In the genomic region with DNA sequence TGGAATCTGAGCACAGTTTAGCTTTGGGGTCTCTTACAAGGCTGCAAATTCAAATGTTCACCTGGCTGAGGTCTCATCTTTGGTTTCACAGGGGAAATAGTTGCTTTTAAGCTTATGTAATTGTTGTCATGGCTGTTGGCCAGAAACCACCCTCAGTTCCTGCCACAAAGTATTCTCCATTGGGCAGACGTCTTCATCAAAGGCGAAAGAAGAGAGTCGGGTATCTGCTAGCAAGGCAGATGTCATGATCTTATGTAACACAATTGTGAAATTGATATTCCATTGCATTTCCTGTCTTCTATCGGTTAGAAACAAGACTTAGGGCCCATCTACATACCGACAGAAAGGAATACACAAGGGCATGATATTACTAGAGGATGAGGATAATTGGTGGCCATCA, we compare ENCODE assay signal across 28 cellular contexts.
"Had no signal": no experiment of that assay in that cellular context is flagged by ENCODE, and none has a peak within 500 bp of the region (broad histone marks: within the 10 kb centered on the region; RNA-seq: fewer than 3 reads in every experiment).

No MANE protein-coding gene starts in this region.

- H3K4me1 ChIP-seq: esophagus muscularis mucosa, foreskin keratinocyte, gastrocnemius medialis, heart left ventricle had no signal

- H3K36me3 ChIP-seq: brain microvascular endothelial cell, esophagus muscularis mucosa, gastrocnemius medialis, heart left ventricle, WERI-Rb-1 had no signal

- H3K9me3 ChIP-seq: esophagus muscularis mucosa, gastrocnemius medialis, heart left ventricle had no signal

- ATAC-seq: activated CD4-positive, CD25-positive, alpha-beta regulatory T cell treated with anti-CD3 and anti-CD28 coated beads, Interleukin-2, amount 50 U/mL, for 24 hours; activated CD8-positive, alpha-beta T cell treated with anti-CD3 and anti-CD28 coated beads for 36 hours; activated T-cell treated with anti-CD3 and anti-CD28 coated beads, Interleukin-2, amount 50 U/mL, for 4 hours; activated T-helper 17 cell treated with anti-CD3 and anti-CD28 coated beads, Interleukin-2, amount 50 U/mL, for 72 hours; effector memory CD8-positive, alpha-beta T cell; foreskin keratinocyte; gastrocnemius medialis; heart left ventricle had no signal

- H3K27me3 ChIP-seq: brain microvascular endothelial cell, esophagus muscularis mucosa, foreskin keratinocyte, gastrocnemius medialis, heart left ventricle had no signal

- H3K27ac ChIP-seq: brain microvascular endothelial cell, esophagus muscularis mucosa, foreskin keratinocyte, gastrocnemius medialis, heart left ventricle, WERI-Rb-1 had no signal

- H3K4me3 ChIP-seq: esophagus muscularis mucosa, gastrocnemius medialis, heart left ventricle had no signal

- DNase-seq: activated B cell treated with CpG ODN at 0.5 μM for 24 hours; activated CD4-positive, alpha-beta T cell treated with anti-CD3 and anti-CD28 coated beads for 48 hours; activated CD4-positive, alpha-beta T cell treated with anti-CD3 and anti-CD28 coated beads, Interleukin-2, amount 50 U/mL, for 1 hour; activated CD4-positive, alpha-beta T cell treated with anti-CD3 and anti-CD28 coated beads, Interleukin-2, amount 50 U/mL, for 48 hours; activated CD8-positive, alpha-beta memory T cell treated with anti-CD3 and anti-CD28 coated beads for 24 hours; activated CD8-positive, alpha-beta T cell treated with anti-CD3 and anti-CD28 coated beads for 36 hours; activated effector memory CD4-positive, alpha-beta T cell treated with Interleukin-2 at 50 U/mL for 16 hours; activated gamma-delta T cell treated with Interleukin-2 at 50 U/mL for 16 hours; activated naive CD4-positive, alpha-beta T cell treated with anti-CD3 and anti-CD28 coated beads, Interleukin-2, amount 50 U/mL, for 16 hours; activated naive CD4-positive, alpha-beta T cell treated with Interleukin-2 at 50 U/mL for 16 hours; activated T-cell treated with anti-CD3 and anti-CD28 coated beads, Interleukin-2, amount 50 U/mL, for 4 hours; amniotic stem cell; anterior cingulate cortex; brain microvascular endothelial cell; cortex of kidney; dermis blood vessel endothelial cell; effector CD4-positive, alpha-beta T cell; effector memory CD8-positive, alpha-beta T cell; erythroblast; foreskin keratinocyte; gastrocnemius medialis; glutamatergic neuron; heart left ventricle; T1000; WERI-Rb-1 had no signal
